Comparison of ENCODE assay signal across 30 cellular contexts in the genomic region with DNA sequence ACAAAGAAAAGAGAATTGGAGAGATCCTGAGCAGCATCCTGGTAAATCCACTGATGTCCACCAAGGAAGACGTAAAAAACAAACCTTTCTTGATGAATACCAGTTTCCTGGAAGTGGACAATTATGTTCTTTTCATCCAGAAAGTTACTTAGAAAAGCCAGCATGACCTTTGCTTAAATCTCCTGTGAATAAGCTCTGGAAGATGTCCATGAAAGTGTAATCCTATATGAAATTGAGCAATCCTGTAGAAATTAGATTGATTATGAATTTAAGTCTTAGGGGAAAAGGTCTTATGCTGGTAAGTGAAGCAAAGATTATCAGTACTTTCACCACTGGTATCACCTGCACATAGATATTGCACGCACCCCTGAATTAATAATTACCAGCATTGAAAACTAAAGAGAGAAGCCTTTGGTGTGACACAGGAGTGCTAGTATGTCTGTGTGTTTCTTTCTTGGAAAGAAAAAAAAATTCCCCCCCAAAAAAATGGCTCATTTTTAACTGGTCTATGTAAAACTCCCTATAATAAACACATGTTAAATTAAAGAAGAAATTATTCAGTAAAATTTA.
"Had no signal": no experiment of that assay in that cellular context is flagged by ENCODE, and none has a peak within 500 bp of the region (broad histone marks: within the 10 kb centered on the region; RNA-seq: fewer than 3 reads in every experiment).

No MANE protein-coding gene starts in this region.

- H3K4me3 ChIP-seq: colonic mucosa, esophagus squamous epithelium, gastrocnemius medialis, heart right ventricle, left lung, lower lobe of right lung, mucosa of descending colon had no signal

- H3K27ac Mint-ChIP-seq: dendritic cell treated with granulocyte-macrophage colony-stimulating factor and Interleukin-4, amounts not matched to agents 40 ng/mL and 50 ng/mL, for 4 days; effector memory CD8-positive, alpha-beta T cell; endodermal cell; immature natural killer cell; mesothelial cell of epicardium; naive B cell had no signal

- H3K4me1 ChIP-seq: colonic mucosa, esophagus squamous epithelium, gastrocnemius medialis, heart right ventricle, left lung, lower lobe of right lung had no signal

- FAIRE-seq: endometrium, kidney had no signal

- H3K36me3 Mint-ChIP-seq: immature natural killer cell, mesothelial cell of epicardium, naive B cell had no signal

- H3K4me1 Mint-ChIP-seq: endodermal cell, immature natural killer cell, naive B cell had no signal

- H3K27me3 Mint-ChIP-seq: dendritic cell treated with granulocyte-macrophage colony-stimulating factor and Interleukin-4, amounts not matched to agents 40 ng/mL and 50 ng/mL, for 4 days; effector memory CD8-positive, alpha-beta T cell; naive B cell had no signal

- H3K27ac ChIP-seq: colonic mucosa, epithelial cell of prostate, esophagus squamous epithelium, gastrocnemius medialis, heart right ventricle, left lung, lower lobe of right lung had no signal

- H3K27me3 ChIP-seq: colonic mucosa, esophagus squamous epithelium, gastrocnemius medialis, heart right ventricle, left lung had no signal

- DNase-seq: colonic mucosa; cortex of kidney; effector CD8-positive, alpha-beta T cell; effector memory CD8-positive, alpha-beta T cell; endodermal cell; erythroblast; esophagus squamous epithelium; foreskin fibroblast; foreskin melanocyte; gastrocnemius medialis; glutamatergic neuron; head of caudate nucleus; heart right ventricle; hypothalamus; immature natural killer cell; islet precursor cell; kidney; kidney glomerular epithelial cell; left colon; left lung; left ventricle myocardium superior; lower lobe of right lung; mesenchymal stem cell; mucosa of descending colon; naive B cell had no signal

- H3K4me3 Mint-ChIP-seq: dendritic cell treated with granulocyte-macrophage colony-stimulating factor and Interleukin-4, amounts not matched to agents 40 ng/mL and 50 ng/mL, for 4 days; effector memory CD8-positive, alpha-beta T cell; endodermal cell; immature natural killer cell; mesothelial cell of epicardium; naive B cell had no signal

- H3K36me3 ChIP-seq: colonic mucosa, esophagus squamous epithelium, gastrocnemius medialis, heart right ventricle, left lung, lower lobe of right lung had no signal

- H3K9me3 Mint-ChIP-seq: dendritic cell treated with granulocyte-macrophage colony-stimulating factor and Interleukin-4, amounts not matched to agents 40 ng/mL and 50 ng/mL, for 4 days; effector memory CD8-positive, alpha-beta T cell; endodermal cell; mesothelial cell of epicardium had no signal

- H3K9me3 ChIP-seq: colonic mucosa, esophagus squamous epithelium, gastrocnemius medialis, heart right ventricle, left lung, lower lobe of right lung, mucosa of descending colon had no signal

- ATAC-seq: effector memory CD8-positive, alpha-beta T cell; esophagus mucosa; gastrocnemius medialis; heart right ventricle; left colon; left lung; left ventricle myocardium superior; lower lobe of right lung; mucosa of descending colon had no signal
